11 cellular contexts compared by ENCODE assay signal in genomic region chr6:35922139-35922554, GRCh38. TPM values are rescaled to one million over a fixed set of nuclear protein-coding genes. Genes with fewer than 3 reads are reported as not detected.
DNase-seq lines count a peak whose midpoint lies in the region; ATAC-seq and TF ChIP-seq lines count a peak whose summit lies in the region.
"Had no signal": no experiment of that assay in that cellular context is flagged by ENCODE, and none has a peak within 500 bp of the region (broad histone marks: within the 10 kb centered on the region; RNA-seq: fewer than 3 reads in every experiment).

No MANE protein-coding gene starts in this region.

- TF ChIP-seq CTCF in glutamatergic neuron (IDR thresholded peaks at IDR 0.05; ENCODE audit: partially characterized antibody, unreplicated experiment) (no peak), gastrocnemius medialis (IDR thresholded peaks at IDR 0.05 in 4 of 5, conservative IDR thresholded peaks at IDR 0.05 in 1 of 5) (no peak), chondrocyte (IDR thresholded peaks at IDR 0.05) (no peak)

- ATAC-seq in gastrocnemius medialis, result no peak
- no peak for ATAC-seq in GM21825 (IDR thresholded peaks at IDR 0.05; ENCODE audit: unreplicated experiment)

- H3K4me1 ChIP-seq in gastrocnemius medialis, result peaks cover 21 to 22% of the 10 kb centered on the region in 2 donors

- H3K36me3 ChIP-seq in SK-N-MC (ENCODE audit: insufficient read depth, low read length) (peaks cover 8% of the 10 kb centered on the region), gastrocnemius medialis (no peaks in the 10 kb centered on the region)

- H3K36me3 Mint-ChIP-seq in activated CD4-positive, alpha-beta T cell treated with anti-CD3 and anti-CD28 coated beads, Interleukin-2, amount 10 ng/mL, durations not matched to agents 24 days and 14 days (ENCODE audit: low read depth), result peaks cover 30% of the 10 kb centered on the region
- H3K36me3 Mint-ChIP-seq in glutamatergic neuron (ENCODE audit: unreplicated experiment) (no peaks in the 10 kb centered on the region), chondrocyte (ENCODE audit: low read depth) (no peaks in the 10 kb centered on the region)

- H3K4me3 Mint-ChIP-seq in activated CD4-positive, alpha-beta T cell treated with anti-CD3 and anti-CD28 coated beads, Interleukin-2, amount 10 ng/mL, durations not matched to agents 24 days and 14 days, result peak overlapping the region; percentile 96
- H3K4me3 Mint-ChIP-seq in glutamatergic neuron (ENCODE audit: unreplicated experiment), result peak overlapping the region; percentile 92
- no peak overlapping the region for H3K4me3 Mint-ChIP-seq in chondrocyte (ENCODE audit: unreplicated experiment)

- in situ Hi-C loops in gastrocnemius medialis (cut with MboI; ENCODE audit: low sequenced_read_pairs in 4 of 4), result no loop called here

- peaks cover 40% of the 10 kb centered on the region for H3K4me1 Mint-ChIP-seq in activated CD4-positive, alpha-beta T cell treated with anti-CD3 and anti-CD28 coated beads, Interleukin-2, amount 10 ng/mL, durations not matched to agents 24 days and 14 days
- peaks cover 22% of the 10 kb centered on the region for H3K4me1 Mint-ChIP-seq in glutamatergic neuron (ENCODE audit: low read depth, unreplicated experiment)
- H3K4me1 Mint-ChIP-seq in chondrocyte (ENCODE audit: low read depth), result peaks cover 33% of the 10 kb centered on the region

- no peaks in the 10 kb centered on the region for H3K27me3 ChIP-seq in gastrocnemius medialis

- H3K27me3 Mint-ChIP-seq in activated CD4-positive, alpha-beta T cell treated with anti-CD3 and anti-CD28 coated beads, Interleukin-2, amount 10 ng/mL, durations not matched to agents 24 days and 14 days, result no peaks in the 10 kb centered on the region
- peaks cover 5% of the 10 kb centered on the region for H3K27me3 Mint-ChIP-seq in glutamatergic neuron (ENCODE audit: unreplicated experiment)
- no peaks in the 10 kb centered on the region for H3K27me3 Mint-ChIP-seq in chondrocyte (ENCODE audit: low read depth)

- peak overlapping the region; percentile 84 for H3K9ac ChIP-seq in SK-N-MC (ENCODE audit: insufficient read length)

- TF ChIP-seq POLR2A in gastrocnemius medialis (IDR thresholded peaks at IDR 0.05), result no peak

- H3K9me3 Mint-ChIP-seq in activated CD4-positive, alpha-beta T cell treated with anti-CD3 and anti-CD28 coated beads, Interleukin-2, amount 10 ng/mL, durations not matched to agents 24 days and 14 days, result no peaks in the 10 kb centered on the region
- peaks cover 5% of the 10 kb centered on the region for H3K9me3 Mint-ChIP-seq in glutamatergic neuron (ENCODE audit: unreplicated experiment)
- H3K9me3 Mint-ChIP-seq in chondrocyte (ENCODE audit: low read depth), result no peaks in the 10 kb centered on the region

- H3K4me3 ChIP-seq in SK-N-MC (peak overlapping the region; percentile 96), gastrocnemius medialis (peak overlapping the region in 3 of 4 donors; percentile 62 to 85 (median 71))

- H3K9me3 ChIP-seq in SK-N-MC (ENCODE audit: low read depth, low read length) (no peaks in the 10 kb centered on the region), gastrocnemius medialis (no peaks in the 10 kb centered on the region)

- intact Hi-C loops in activated CD4-positive, alpha-beta T cell treated with anti-CD3 and anti-CD28 coated beads, Interleukin-2, amount 10 ng/mL, durations not matched to agents 24 days and 14 days (cut with micrococcal nuclease), result no loop called here
- intact Hi-C loops in gastrocnemius medialis (cut with DNase I; ENCODE audit: low total_unique reads), result loop anchor here (5.0 to 10.0 kb wide), 2 partner anchors 105 to 173 kb away; partner anchors contain the start of gene MAPK14

- H3K27ac Mint-ChIP-seq in activated CD4-positive, alpha-beta T cell treated with anti-CD3 and anti-CD28 coated beads, Interleukin-2, amount 10 ng/mL, durations not matched to agents 24 days and 14 days, result no peak overlapping the region
- H3K27ac Mint-ChIP-seq in glutamatergic neuron (ENCODE audit: unreplicated experiment) (no peak overlapping the region), chondrocyte (ENCODE audit: unreplicated experiment) (no peak overlapping the region)

- no peak overlapping the region for H3K27ac ChIP-seq in SK-N-MC
- peak overlapping the region in 3 of 4 donors; percentile 79 to 90 (median 79) for H3K27ac ChIP-seq in gastrocnemius medialis

- no peak for DNase-seq in activated CD4-positive, alpha-beta T cell treated with anti-CD3 and anti-CD28 coated beads, Interleukin-2, amount 10 ng/mL, durations not matched to agents 24 days and 14 days
- no peak for DNase-seq in activated CD4-positive, alpha-beta T cell treated with anti-CD3 and anti-CD28 coated beads, Interleukin-2, amount 50 U/mL, for 4 hours
- DNase-seq in SK-N-MC (ENCODE audit: low read depth, low spot score) (no peak), glutamatergic neuron (no peak), gastrocnemius medialis (no peak), hepatic stellate cell (ENCODE audit: low spot score) (no peak), chondrocyte (ENCODE audit: low spot score) (no peak)
- DNase-seq: NCI-H1048; stimulated activated CD4-positive, alpha-beta T cell treated with anti-CD3 and anti-CD28 coated beads, Interleukin-2, amount 100 ng/mL, for 48 hours; SW 1271 had no signal

RNA-seq across cellular contexts. Expression of gene SRPK1, which starts 1.2 kb away (rescaled TPM):
- 162 and 163 TPM in 2 replicates for total RNA-seq in activated CD4-positive, alpha-beta T cell treated with anti-CD3 and anti-CD28 coated beads, Interleukin-2, amount 10 ng/mL, durations not matched to agents 24 days and 14 days
- 89.8 TPM for total RNA-seq in glutamatergic neuron (ENCODE audit: unreplicated experiment)
- total RNA-seq in gastrocnemius medialis, result 100 to 1,000 TPM in 1 of 4 donors, 10 to 100 TPM in 3; 38.2 to 104 (median 56.7) TPM
- total RNA-seq in chondrocyte, result 31.2 to 33.0 TPM (median 32.0 TPM) in 3 replicates
